Comparison of ENCODE assay signal across 2 cellular contexts in genomic region chr22:30881361-30882180, GRCh38.
TF ChIP-seq lines count a peak whose summit lies in the region.

No MANE protein-coding gene starts in this region.

TF ChIP-seq in K562, 482 proteins besides CTCF, POLR2A, EP300 and RAD21 (continued from another document and continues in another):
- TF ChIP-seq PML (IDR thresholded peaks at IDR 0.05; ENCODE audit: low read length) (peak; percentile 23; the same call in 1 of the 2 replicates), TCF3 (CRISPR knock-in tag; IDR thresholded peaks at IDR 0.05) (peak; percentile 82), FOXO4 (CRISPR knock-in tag; IDR thresholded peaks at IDR 0.05) (no peak), BRCA1 (IDR thresholded peaks at IDR 0.05) (no peak), BRCA1 (CRISPR knock-in tag; IDR thresholded peaks at IDR 0.05) (no peak), ETV5 (CRISPR knock-in tag; IDR thresholded peaks at IDR 0.05; ENCODE audit: low read depth) (0 out of 2 replicates have a peak, but pooled peaks have one; percentile 6), HDAC1 (IDR thresholded peaks at IDR 0.05) (0 out of 4 replicates have a peak, but pooled peaks of 1 of the 2 experiments have one; percentile 58), ZEB2 (IDR thresholded peaks at IDR 0.05) (no peak), ZNF639 (CRISPR knock-in tag; conservative IDR thresholded peaks at IDR 0.05 in 1 of 2, IDR thresholded peaks at IDR 0.05 in 1 of 2) (0 out of 4 replicates have a peak, but pooled peaks of 1 of the 2 experiments have one; percentile 49), POLR3A (IDR thresholded peaks at IDR 0.05; ENCODE audit: borderline replicate concordance, extremely low read depth, insufficient read depth, insufficient read length) (no peak), GATA2 (CRISPR knock-in tag; IDR thresholded peaks at IDR 0.05) (no peak), RBM17 (IDR thresholded peaks at IDR 0.05; ENCODE audit: borderline replicate concordance, low read depth, low read length) (no peak), NRF1 (conservative IDR thresholded peaks at IDR 0.05 in 1 of 2, IDR thresholded peaks at IDR 0.05 in 1 of 2) (peak; percentile 17 to 28; a peak in 1 of 4 replicates), TOE1 (IDR thresholded peaks at IDR 0.05; ENCODE audit: borderline replicate concordance) (0 out of 2 replicates have a peak, but pooled peaks have one; percentile 16), TOE1 (CRISPR knock-in tag; IDR thresholded peaks at IDR 0.05; ENCODE audit: borderline replicate concordance, low read depth) (no peak), TFAP4 (CRISPR knock-in tag; IDR thresholded peaks at IDR 0.05; ENCODE audit: borderline replicate concordance) (peak; percentile 70), DPF2 (IDR thresholded peaks at IDR 0.05) (peak; percentile 84), KDM5B (IDR thresholded peaks at IDR 0.05; ENCODE audit: insufficient replicate concordance, low read depth, low read length) (peak; percentile 87), ZNF695 (CRISPR knock-in tag; IDR thresholded peaks at IDR 0.05) (no peak), NR2C2 (CRISPR knock-in tag; IDR thresholded peaks at IDR 0.05) (no peak), NR2C2 (tag; IDR thresholded peaks at IDR 0.05) (peak; percentile 44; the same call in 1 of the 2 replicates), SIN3A (IDR thresholded peaks at IDR 0.05; ENCODE audit: borderline replicate concordance in 2 of 2, control insufficient read depth in 1 of 2, low read depth in 2 of 2, low read length in 2 of 2) (peak; percentile 78 to 84; a peak in 2 of 4 replicates), NCOA2 (IDR thresholded peaks at IDR 0.05; ENCODE audit: partially characterized antibody in 2 of 2) (no peak), DMBX1 (CRISPR knock-in tag; IDR thresholded peaks at IDR 0.05; ENCODE audit: borderline replicate concordance) (peak; percentile 58; the same call in 1 of the 2 replicates), STAT5B (CRISPR knock-in tag; IDR thresholded peaks at IDR 0.05) (no peak), FOXJ3 (CRISPR knock-in tag; IDR thresholded peaks at IDR 0.05) (no peak), L3MBTL2 (IDR thresholded peaks at IDR 0.05) (peak; percentile 78; the same call in 1 of the 2 replicates), CSDE1 (IDR thresholded peaks at IDR 0.05) (no peak), E2F6 (IDR thresholded peaks at IDR 0.05; ENCODE audit: borderline replicate concordance in 1 of 2, extremely low read depth in 1 of 2, insufficient read depth in 1 of 2, insufficient read length in 1 of 2, low read depth in 1 of 2, low read length in 1 of 2, poor library complexity in 1 of 2, severe bottlenecking in 1 of 2) (peak in 1 of 2 experiments; percentile 40), MAFK (IDR thresholded peaks at IDR 0.05; ENCODE audit: low read length) (peak; percentile 62), CC2D1A (IDR thresholded peaks at IDR 0.05) (no peak; the same call in 1 of the 2 replicates), KDM2B (CRISPR knock-in tag; IDR thresholded peaks at IDR 0.05) (no peak), BRD9 (IDR thresholded peaks at IDR 0.05; ENCODE audit: low read depth, partially characterized antibody) (peak; percentile 86), CBFA2T2 (conservative IDR thresholded peaks at IDR 0.05) (peak; percentile 64), BCOR (IDR thresholded peaks at IDR 0.05) (peak; percentile 10; the same call in 1 of the 2 replicates), C11orf30 (IDR thresholded peaks at IDR 0.05; ENCODE audit: low read depth) (peak; percentile 70), LEF1 (IDR thresholded peaks at IDR 0.05) (peak; percentile 89), CTBP1 (IDR thresholded peaks at IDR 0.05; ENCODE audit: borderline replicate concordance) (peak; percentile 63; the same call in 1 of the 2 replicates), ZNF586 (CRISPR knock-in tag; conservative IDR thresholded peaks at IDR 0.05) (no peak)

TF ChIP-seq in HepG2, 621 proteins besides CTCF, POLR2A, EP300 and RAD21 (continued from another document and continues in another):
- TF ChIP-seq ZNF660 (CRISPR knock-in tag; IDR thresholded peaks at IDR 0.05; ENCODE audit: borderline replicate concordance, low read depth) (no peak), LRRFIP1 (CRISPR knock-in tag; conservative IDR thresholded peaks at IDR 0.05) (no peak), NKX3-1 (CRISPR knock-in tag; IDR thresholded peaks at IDR 0.05) (no peak), TFDP2 (CRISPR knock-in tag; IDR thresholded peaks at IDR 0.05) (0 out of 2 replicates have a peak, but pooled peaks have one; percentile 14), ZNF512 (CRISPR knock-in tag; IDR thresholded peaks at IDR 0.05) (no peak), BCL3 (CRISPR knock-in tag; IDR thresholded peaks at IDR 0.05) (0 out of 2 replicates have a peak, but pooled peaks have one; percentile 18), ZBTB34 (CRISPR knock-in tag; IDR thresholded peaks at IDR 0.05) (0 out of 2 replicates have a peak, but pooled peaks have one; percentile 51), ETV5 (CRISPR knock-in tag; IDR thresholded peaks at IDR 0.05; ENCODE audit: borderline replicate concordance) (peak; percentile 51; the same call in 1 of the 2 replicates), ZNF441 (CRISPR knock-in tag; IDR thresholded peaks at IDR 0.05; ENCODE audit: borderline replicate concordance) (no peak), PHF8 (CRISPR knock-in tag; IDR thresholded peaks at IDR 0.05) (no peak; the same call in 1 of the 2 replicates), ZNF407 (CRISPR knock-in tag; IDR thresholded peaks at IDR 0.05; ENCODE audit: not compliant biosample characterization) (no peak), JUND (CRISPR knock-in tag; IDR thresholded peaks at IDR 0.05) (peak; percentile 41; the same call in 1 of the 2 replicates), ZNF780A (CRISPR knock-in tag; IDR thresholded peaks at IDR 0.05) (no peak), KLF16 (CRISPR knock-in tag; IDR thresholded peaks at IDR 0.05) (no peak), PATZ1 (CRISPR knock-in tag; IDR thresholded peaks at IDR 0.05) (peak; percentile 36), ZNF557 (CRISPR knock-in tag; IDR thresholded peaks at IDR 0.05) (no peak), NFE2L1 (CRISPR knock-in tag; IDR thresholded peaks at IDR 0.05; ENCODE audit: borderline replicate concordance) (no peak), ATAD3A (CRISPR knock-in tag; IDR thresholded peaks at IDR 0.05) (no peak)
